23 cellular contexts compared by ENCODE assay signal in genomic region chr11:2409026-2409553, GRCh38. TPM values are rescaled to one million over a fixed set of nuclear protein-coding genes. Genes with fewer than 3 reads are reported as not detected.
"Had no signal": no experiment of that assay in that cellular context is flagged by ENCODE, and none has a peak within 500 bp of the region (broad histone marks: within the 10 kb centered on the region; RNA-seq: fewer than 3 reads in every experiment).

No MANE protein-coding gene starts in this region.

- H3K9me3 Mint-ChIP-seq: activated naive CD4-positive, alpha-beta T cell treated with anti-CD3 and anti-CD28 coated beads for 36 hours; activated naive CD8-positive, alpha-beta T cell treated with anti-CD3 and anti-CD28 coated beads, Interleukin-2, amount 50 U/mL, for 24 hours; naive thymus-derived CD8-positive, alpha-beta T cell; stimulated activated naive B cell treated with anti-CD40 and anti-IgM and Interleukin-4, amounts not matched to agents 10 μg/mL and 1 μg/mL and 100 μg/mL, for 72 hours had no signal

- ATAC-seq: activated naive CD8-positive, alpha-beta T cell treated with anti-CD3 and anti-CD28 coated beads, Interleukin-2, amount 50 U/mL, for 24 hours; heart left ventricle; left colon; naive thymus-derived CD8-positive, alpha-beta T cell; stimulated activated naive B cell treated with anti-CD40 and anti-IgM and Interleukin-4, amounts not matched to agents 10 μg/mL and 1 μg/mL and 100 μg/mL, for 72 hours had no signal

- H3K27me3 ChIP-seq: breast epithelium, heart left ventricle, vagina had no signal

- H3K4me3 ChIP-seq: heart left ventricle, lung, tibial artery, vagina had no signal

- H3K9me3 ChIP-seq: breast epithelium, heart left ventricle, tibial artery, vagina had no signal

- H3K4me1 ChIP-seq: breast epithelium, heart left ventricle, tibial artery, vagina had no signal

- DNase-seq: activated CD4-positive, alpha-beta T cell treated with anti-CD3 and anti-CD28 coated beads for 1 hour; activated CD4-positive, alpha-beta T cell treated with anti-CD3 and anti-CD28 coated beads, Interleukin-2, amount 50 U/mL, for 4 hours; activated naive CD4-positive, alpha-beta T cell treated with anti-CD3 and anti-CD28 coated beads for 36 hours; activated naive CD8-positive, alpha-beta T cell treated with anti-CD3 and anti-CD28 coated beads, Interleukin-2, amount 50 U/mL, for 24 hours; activated T-cell treated with anti-CD3 and anti-CD28 coated beads for 4 hours; aorta; heart left ventricle; left colon; naive thymus-derived CD8-positive, alpha-beta T cell; stimulated activated CD4-positive, alpha-beta T cell treated with anti-CD3 and anti-CD28 coated beads, Interleukin-1b, Interleukin-23, amount 100 ng/mL, for 48 hours; stimulated activated naive B cell treated with anti-CD40 and anti-IgM and Interleukin-4, amounts not matched to agents 10 μg/mL and 1 μg/mL and 100 μg/mL, for 72 hours; T-helper 1 cell; tibial artery had no signal

- H3K4me3 Mint-ChIP-seq: activated naive CD4-positive, alpha-beta T cell treated with anti-CD3 and anti-CD28 coated beads for 36 hours; activated naive CD8-positive, alpha-beta T cell treated with anti-CD3 and anti-CD28 coated beads, Interleukin-2, amount 50 U/mL, for 24 hours; naive thymus-derived CD8-positive, alpha-beta T cell; stimulated activated naive B cell treated with anti-CD40 and anti-IgM and Interleukin-4, amounts not matched to agents 10 μg/mL and 1 μg/mL and 100 μg/mL, for 72 hours had no signal

- H3K27ac ChIP-seq: heart left ventricle, tibial artery, vagina, VCaP had no signal

- H3K27me3 Mint-ChIP-seq: naive thymus-derived CD8-positive, alpha-beta T cell had no signal

- H3K27ac Mint-ChIP-seq: activated naive CD4-positive, alpha-beta T cell treated with anti-CD3 and anti-CD28 coated beads for 36 hours; activated naive CD8-positive, alpha-beta T cell treated with anti-CD3 and anti-CD28 coated beads, Interleukin-2, amount 50 U/mL, for 24 hours; stimulated activated naive B cell treated with anti-CD40 and anti-IgM and Interleukin-4, amounts not matched to agents 10 μg/mL and 1 μg/mL and 100 μg/mL, for 72 hours had no signal

- H3K4me1 Mint-ChIP-seq: activated naive CD8-positive, alpha-beta T cell treated with anti-CD3 and anti-CD28 coated beads, Interleukin-2, amount 50 U/mL, for 24 hours; naive thymus-derived CD8-positive, alpha-beta T cell had no signal

- H3K36me3 Mint-ChIP-seq: naive thymus-derived CD8-positive, alpha-beta T cell had no signal

- H3K36me3 ChIP-seq: breast epithelium had no signal

RNA-seq across cellular contexts. Expression of gene TRPM5, which starts 35.2 kb away (rescaled TPM):
- total RNA-seq: activated naive CD4-positive, alpha-beta T cell treated with anti-CD3 and anti-CD28 coated beads for 36 hours; aorta; breast epithelium; chondrocyte; dermis microvascular lymphatic vessel endothelial cell; epithelial cell of proximal tubule; frontal cortex; heart left ventricle; osteocyte; pulmonary artery endothelial cell; vagina had no signal
- polyA plus RNA-seq: heart left ventricle; naive thymus-derived CD8-positive, alpha-beta T cell had no signal

RNA-seq across cellular contexts. Expression of gene KCNQ1, which starts 35.7 kb away (rescaled TPM):
- total RNA-seq: chondrocyte had no signal
